Comparison of ENCODE assay signal across 29 cellular contexts in genomic region chr3:158602227-158602626, GRCh38.
"Had no signal": no experiment of that assay in that cellular context is flagged by ENCODE, and none has a peak within 500 bp of the region (broad histone marks: within the 10 kb centered on the region; RNA-seq: fewer than 3 reads in every experiment).

No MANE protein-coding gene starts in this region.

- H3K4me1 ChIP-seq: neural progenitor cell, parathyroid adenoma, psoas muscle, right lobe of liver, sigmoid colon, suprapubic skin, testis, tibial artery, transverse colon, upper lobe of right lung, uterus had no signal

- DNase-seq: naive thymus-derived CD4-positive, alpha-beta T cell; natural killer cell; occipital lobe; ovary; posterior cingulate gyrus; psoas muscle; right cardiac atrium; right lobe of liver; sigmoid colon; small intestine; stimulated activated CD4-positive, alpha-beta T cell treated with anti-CD3 and anti-CD28 coated beads, Interleukin-15, amount 100 ng/mL, for 24 hours; stimulated activated CD4-positive, alpha-beta T cell treated with anti-CD3 and anti-CD28 coated beads, Interleukin-2, amount 100 ng/mL, for 24 hours; stimulated activated CD4-positive, alpha-beta T cell treated with anti-CD3 and anti-CD28 coated beads, Interleukin-2, amount 100 ng/mL, for 48 hours; stimulated activated CD4-positive, alpha-beta T cell treated with anti-CD3 and anti-CD28 coated beads, Interleukin-4, amount 100 ng/mL, for 24 hours; stimulated activated naive CD4-positive, alpha-beta T cell; substantia nigra; testis; tibial artery; transverse colon; upper lobe of right lung; uterus had no signal

- H3K9me3 Mint-ChIP-seq: naive thymus-derived CD4-positive, alpha-beta T cell; natural killer cell; nephron; neural progenitor cell; stimulated activated memory B cell treated with anti-CD40 and anti-IgM and Interleukin-4, amounts not matched to agents 10 μg/mL and 1 μg/mL and 100 μg/mL, for 72 hours; stimulated activated naive CD8-positive, alpha-beta T cell treated with anti-CD3 and anti-CD28 coated beads, Interleukin-15, Interleukin-2, amounts not matched to agents 100 ng/mL and 50 ng/mL, for 24 hours; type B pancreatic cell had no signal

- H3K27me3 Mint-ChIP-seq: progenitor cell of endocrine pancreas; stimulated activated memory B cell treated with anti-CD40 and anti-IgM and Interleukin-4, amounts not matched to agents 10 μg/mL and 1 μg/mL and 100 μg/mL, for 72 hours; stimulated activated naive CD8-positive, alpha-beta T cell treated with anti-CD3 and anti-CD28 coated beads, Interleukin-15, Interleukin-2, amounts not matched to agents 100 ng/mL and 50 ng/mL, for 24 hours; type B pancreatic cell had no signal

- ATAC-seq: naive thymus-derived CD4-positive, alpha-beta T cell; psoas muscle; right cardiac atrium; right lobe of liver; stimulated activated memory B cell treated with anti-CD40 and anti-IgM and Interleukin-4, amounts not matched to agents 10 μg/mL and 1 μg/mL and 100 μg/mL, for 72 hours; upper lobe of right lung had no signal

- H3K4me3 ChIP-seq: neural progenitor cell, ovary, psoas muscle, right lobe of liver, sigmoid colon, suprapubic skin, testis, tibial artery, transverse colon, upper lobe of right lung, uterus had no signal

- H3K36me3 ChIP-seq: neural progenitor cell, ovary, right lobe of liver, suprapubic skin, transverse colon, upper lobe of right lung, uterus had no signal

- H3K27ac Mint-ChIP-seq: naive thymus-derived CD4-positive, alpha-beta T cell; natural killer cell; nephron; neural progenitor cell; stimulated activated memory B cell treated with anti-CD40 and anti-IgM and Interleukin-4, amounts not matched to agents 10 μg/mL and 1 μg/mL and 100 μg/mL, for 72 hours; stimulated activated naive CD8-positive, alpha-beta T cell treated with anti-CD3 and anti-CD28 coated beads, Interleukin-15, Interleukin-2, amounts not matched to agents 100 ng/mL and 50 ng/mL, for 24 hours; type B pancreatic cell had no signal

- H3K27ac ChIP-seq: neural progenitor cell, ovary, parathyroid adenoma, psoas muscle, right lobe of liver, sigmoid colon, suprapubic skin, testis, tibial artery, transverse colon, upper lobe of right lung, uterus had no signal

- H3K9me3 ChIP-seq: ovary, psoas muscle, right lobe of liver, sigmoid colon, suprapubic skin, testis, tibial artery, transverse colon, upper lobe of right lung, uterus had no signal

- H3K27me3 ChIP-seq: neural progenitor cell, ovary, right lobe of liver, sigmoid colon, suprapubic skin, testis, tibial artery, transverse colon, upper lobe of right lung, uterus had no signal

- H3K4me2 ChIP-seq: neural progenitor cell had no signal

- H3K4me3 Mint-ChIP-seq: naive thymus-derived CD4-positive, alpha-beta T cell; natural killer cell; nephron; neural progenitor cell; stimulated activated memory B cell treated with anti-CD40 and anti-IgM and Interleukin-4, amounts not matched to agents 10 μg/mL and 1 μg/mL and 100 μg/mL, for 72 hours; stimulated activated naive CD8-positive, alpha-beta T cell treated with anti-CD3 and anti-CD28 coated beads, Interleukin-15, Interleukin-2, amounts not matched to agents 100 ng/mL and 50 ng/mL, for 24 hours; type B pancreatic cell had no signal

- H3K9ac ChIP-seq: neural progenitor cell, parathyroid adenoma had no signal

- H3K79me2 ChIP-seq: parathyroid adenoma had no signal

- H2AFZ ChIP-seq: neural progenitor cell, parathyroid adenoma had no signal

- FAIRE-seq: small intestine had no signal

- H3K4me1 Mint-ChIP-seq: naive thymus-derived CD4-positive, alpha-beta T cell; natural killer cell; nephron; neural progenitor cell; stimulated activated memory B cell treated with anti-CD40 and anti-IgM and Interleukin-4, amounts not matched to agents 10 μg/mL and 1 μg/mL and 100 μg/mL, for 72 hours had no signal

- H3K36me3 Mint-ChIP-seq: naive thymus-derived CD4-positive, alpha-beta T cell; natural killer cell; stimulated activated memory B cell treated with anti-CD40 and anti-IgM and Interleukin-4, amounts not matched to agents 10 μg/mL and 1 μg/mL and 100 μg/mL, for 72 hours had no signal
